In genomic region chr17:72373910-72374741, GRCh38 we compare ENCODE assay signal across 9 cellular contexts.
DNase-seq lines count a peak whose midpoint lies in the region; ATAC-seq and TF ChIP-seq lines count a peak whose summit lies in the region.
"Had no signal": no experiment of that assay in that cellular context is flagged by ENCODE, and none has a peak within 500 bp of the region (broad histone marks: within the 10 kb centered on the region; RNA-seq: fewer than 3 reads in every experiment).

No MANE protein-coding gene starts in this region.

- dilution Hi-C loops in mammary epithelial cell (cut with HindIII; ENCODE audit: low sequenced_read_pairs) = loop anchor here (5.0 kb wide), 1 partner anchor 38 kb away; no protein-coding TSS in a partner anchor

- no peaks in the 10 kb centered on the region for H3K79me1 ChIP-seq in neuronal stem cell (ENCODE audit: low read depth, low read length)

- no peaks in the 10 kb centered on the region for H4K20me1 ChIP-seq in mammary epithelial cell (ENCODE audit: insufficient read depth, low read length)

- no peak overlapping the region for H4K91ac ChIP-seq in neuronal stem cell (ENCODE audit: low read depth, low read length, poor library complexity)

- H2BK15ac ChIP-seq in neuronal stem cell (ENCODE audit: low read length) = peak overlapping the region; percentile 70

- in situ Hi-C loops in G401 (cut with HindIII; ENCODE audit: low sequenced_read_pairs) (no loop called here), mammary epithelial cell (cut with MboI; ENCODE audit: low sequenced_read_pairs in 2 of 2) (no loop called here)

- no peaks in the 10 kb centered on the region for H3K36me3 ChIP-seq in neuronal stem cell (replicated peaks in 1 of 2; ENCODE audit: control insufficient read depth in 2 of 2, insufficient read depth in 2 of 2, low read length in 2 of 2)
- no peaks in the 10 kb centered on the region for H3K36me3 ChIP-seq in mucosa of descending colon (ENCODE audit: low read depth)
- no peaks in the 10 kb centered on the region for H3K36me3 ChIP-seq in mammary epithelial cell (ENCODE audit: insufficient read depth, low read length)

- H4K8ac ChIP-seq in neuronal stem cell (ENCODE audit: low read depth, low read length) = no peak overlapping the region

- peaks cover 0 to 17% of the 10 kb centered on the region in 2 donors for H3K4me1 ChIP-seq in neuronal stem cell (ENCODE audit: control insufficient read depth in 2 of 2, insufficient read depth in 1 of 2, low read depth in 1 of 2, low read length in 2 of 2)
- H3K4me1 ChIP-seq in mucosa of descending colon (ENCODE audit: low read depth) = no peaks in the 10 kb centered on the region
- peaks cover 3% of the 10 kb centered on the region for H3K4me1 ChIP-seq in mammary epithelial cell (ENCODE audit: insufficient read depth, low read length)

- H3K4me3 ChIP-seq in neuronal stem cell (ENCODE audit: low read length in 2 of 2) (no peak overlapping the region), mucosa of descending colon (no peak overlapping the region), mammary epithelial cell (replicated peaks in 1 of 3; ENCODE audit: insufficient read depth in 1 of 3, low read depth in 2 of 3, low read length in 3 of 3) (no peak overlapping the region)

- H3K79me2 ChIP-seq in mammary epithelial cell (ENCODE audit: insufficient read depth, low read length) = no peaks in the 10 kb centered on the region

- H3K4me2 ChIP-seq in neuronal stem cell (ENCODE audit: insufficient read depth, low read length, poor library complexity, severe bottlenecking) (no peak overlapping the region), mammary epithelial cell (ENCODE audit: insufficient read depth, low read depth, low read length) (no peak overlapping the region)

- no peaks in the 10 kb centered on the region for H3K27me3 ChIP-seq in neuronal stem cell (ENCODE audit: control insufficient read depth in 3 of 3, insufficient read depth in 3 of 3, low read depth in 1 of 3, low read length in 3 of 3)
- no peaks in the 10 kb centered on the region for H3K27me3 ChIP-seq in mammary epithelial cell (ENCODE audit: insufficient read depth, low read length)

- TF ChIP-seq CTCF in mucosa of descending colon (IDR thresholded peaks at IDR 0.05) (no peak), mammary epithelial cell (conservative IDR thresholded peaks at IDR 0.05 in 1 of 2, IDR thresholded peaks at IDR 0.05 in 1 of 2; ENCODE audit: extremely low read depth in 1 of 2, insufficient read depth in 1 of 2, low read depth in 1 of 2, low read length in 2 of 2) (no peak)

- no CpG with 5 or more reads among the region's 13 CpGs for WGBS in neuronal stem cell (ENCODE audit: extremely low coverage in 2 of 2, insufficient read length in 2 of 2, insufficient replicate concordance in 1 of 2), 2 donors
- WGBS in mammary epithelial cell (ENCODE audit: low coverage, missing lambda C conversion rate) = 87% methylated on average over 12 of the region's 13 CpGs

- H3K23ac ChIP-seq in neuronal stem cell (ENCODE audit: low read depth, low read length, poor library complexity) = no peak overlapping the region

- CTCF ChIA-PET in mammary epithelial cell (lab: Charles Lee; ENCODE audit: low non-redundant PET) = no interaction called here

- DNase-seq in G401 (ENCODE audit: low spot score) = peak; percentile 93
- DNase-seq in NCI-H524 (lab: John Stamatoyannopoulos, UW) = peak; percentile 90 to 96
- peak; percentile 40 for DNase-seq in dermis blood vessel endothelial cell
- DNase-seq in neuronal stem cell (ENCODE audit: low spot score) = no peak
- no peak for DNase-seq in foreskin melanocyte
- DNase-seq in mucosa of descending colon = no peak
- no peak for DNase-seq in mammary epithelial cell
- DNase-seq: effector memory CD4-positive, alpha-beta T cell had no signal

- H2AFZ ChIP-seq in neuronal stem cell (ENCODE audit: low read length) (no peak overlapping the region), mammary epithelial cell (ENCODE audit: low read depth, low read length) (no peak overlapping the region)

- H3K9me3 ChIP-seq in neuronal stem cell (replicated peaks in 1 of 2; ENCODE audit: control insufficient read depth in 2 of 2, insufficient read depth in 1 of 2, low read depth in 1 of 2, low read length in 2 of 2) (no peaks in the 10 kb centered on the region), mucosa of descending colon (no peaks in the 10 kb centered on the region), mammary epithelial cell (replicated peaks; ENCODE audit: insufficient read depth, low read length) (no peaks in the 10 kb centered on the region)

- H2AK5ac ChIP-seq in neuronal stem cell (ENCODE audit: low read depth, low read length) = peak overlapping the region; percentile 61

- peak overlapping the region; percentile 38 for H2BK120ac ChIP-seq in neuronal stem cell (ENCODE audit: low read depth, low read length)

- no peak for ATAC-seq in GM21825 (IDR thresholded peaks at IDR 0.05; ENCODE audit: unreplicated experiment)
- ATAC-seq in mucosa of descending colon = no peak

- peak overlapping the region; percentile 77 for H3K18ac ChIP-seq in neuronal stem cell (ENCODE audit: low read length)

- H3K27ac ChIP-seq in neuronal stem cell (replicated peaks; ENCODE audit: low read length) (no peak overlapping the region), mammary epithelial cell (ENCODE audit: insufficient read depth, low read depth, low read length) (no peak overlapping the region)

- no peak overlapping the region for H3K14ac ChIP-seq in neuronal stem cell (ENCODE audit: low read length)

- no peak overlapping the region for H2BK5ac ChIP-seq in neuronal stem cell (ENCODE audit: low read length)

- no peak overlapping the region for H2BK12ac ChIP-seq in neuronal stem cell (ENCODE audit: low read length)

- no TSS peak for BruUV-seq in mammary epithelial cell (replicated peaks; lab: Mats Ljungman, UMichigan)

- intact Hi-C loops in mucosa of descending colon (cut with DNase I, micrococcal nuclease) (no loop called here), mammary epithelial cell (cut with micrococcal nuclease) (no loop called here)

- H3K4ac ChIP-seq in neuronal stem cell (ENCODE audit: low read length) = peak overlapping the region; percentile 5

- H3K9ac ChIP-seq in neuronal stem cell (ENCODE audit: low read depth, low read length, poor library complexity) = no peak overlapping the region
- H3K9ac ChIP-seq in mammary epithelial cell (ENCODE audit: insufficient read depth, low read length) = no peak overlapping the region

Comparison
In these comparisons a context has a peak if more than half of its experiments do, and no peak if none do; other contexts are left out.
1. DNase-seq: peak in G401 (single experiment), NCI-H524 (2 of 2) and dermis blood vessel endothelial cell (single experiment); none in neuronal stem cell (single experiment), foreskin melanocyte (single experiment), mucosa of descending colon (0 of 3) and mammary epithelial cell (single experiment).